Comparison of ENCODE assay signal across 37 cellular contexts in the genomic region with DNA sequence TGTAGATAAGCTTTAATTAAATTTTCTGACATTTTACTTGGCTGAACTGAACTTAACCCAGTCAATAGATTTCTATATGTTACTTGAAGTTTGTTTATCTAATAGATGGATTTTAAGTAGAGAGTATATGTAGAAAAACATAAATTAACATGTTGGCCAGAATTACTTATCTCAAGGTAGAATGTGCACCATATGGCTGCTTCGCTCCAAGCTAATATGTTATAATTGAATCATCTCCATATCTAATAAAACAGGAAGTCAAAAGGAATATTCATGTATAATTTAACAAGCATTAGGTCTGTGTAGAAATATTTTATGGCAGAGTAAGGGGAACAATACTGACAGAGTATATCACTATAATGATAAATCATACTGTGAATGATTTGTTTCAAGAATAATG.
"Had no signal": no experiment of that assay in that cellular context is flagged by ENCODE, and none has a peak within 500 bp of the region (broad histone marks: within the 10 kb centered on the region; RNA-seq: fewer than 3 reads in every experiment).

No MANE protein-coding gene starts in this region.

- H3K27me3 Mint-ChIP-seq: activated B cell treated with CpG ODN at 0.5 μM for 24 hours; activated CD4-positive, alpha-beta memory T cell treated with anti-CD3 and anti-CD28 coated beads for 36 hours; activated CD4-positive, alpha-beta T cell treated with anti-CD3 and anti-CD28 coated beads, Interleukin-2, amount 10 ng/mL, durations not matched to agents 24 days and 14 days; activated CD8-positive, alpha-beta T cell treated with anti-CD3 and anti-CD28 coated beads for 36 hours; activated naive CD4-positive, alpha-beta T cell treated with anti-CD3 and anti-CD28 coated beads, Interleukin-2, amount 10 ng/mL, durations not matched to agents 7 days and 5 days; activated naive CD4-positive, alpha-beta T cell treated with anti-CD3 and anti-CD28 coated beads, Interleukin-2, amount 50 U/mL, for 24 hours; activated naive CD8-positive, alpha-beta T cell; activated naive CD8-positive, alpha-beta T cell treated with anti-CD3 and anti-CD28 coated beads, Interleukin-2, amount 10 ng/mL, durations not matched to agents 7 days and 5 days; activated naive CD8-positive, alpha-beta T cell treated with anti-CD3 and anti-CD28 coated beads, Interleukin-2, amount 50 U/mL, for 24 hours; brain; central memory CD8-positive, alpha-beta T cell had no signal

- ATAC-seq: activated CD8-positive, alpha-beta T cell treated with anti-CD3 and anti-CD28 coated beads for 36 hours; activated naive CD8-positive, alpha-beta T cell treated with anti-CD3 and anti-CD28 coated beads, Interleukin-2, amount 50 U/mL, for 24 hours; activated T-cell treated with anti-CD3 and anti-CD28 coated beads, Interleukin-2, amount 50 U/mL, for 4 hours; activated T-cell treated with anti-CD3 and anti-CD28 coated beads, Interleukin-2, amount 50 U/mL, for 72 hours; activated T-helper 17 cell treated with anti-CD3 and anti-CD28 coated beads, Interleukin-2, amount 50 U/mL, for 72 hours had no signal

- H3K27me3 ChIP-seq: ascending aorta, cardiac muscle cell had no signal

- H3K36me3 Mint-ChIP-seq: activated CD4-positive, alpha-beta memory T cell treated with anti-CD3 and anti-CD28 coated beads for 36 hours; activated naive CD4-positive, alpha-beta T cell treated with anti-CD3 and anti-CD28 coated beads, Interleukin-2, amount 10 ng/mL, durations not matched to agents 7 days and 5 days; activated naive CD4-positive, alpha-beta T cell treated with anti-CD3 and anti-CD28 coated beads, Interleukin-2, amount 50 U/mL, for 24 hours; activated naive CD8-positive, alpha-beta T cell; activated naive CD8-positive, alpha-beta T cell treated with anti-CD3 and anti-CD28 coated beads, Interleukin-2, amount 10 ng/mL, durations not matched to agents 7 days and 5 days; brain had no signal

- H3K36me3 ChIP-seq: ascending aorta, cardiac muscle cell had no signal

- H3K27ac Mint-ChIP-seq: activated B cell treated with CpG ODN at 0.5 μM for 24 hours; activated CD4-positive, alpha-beta memory T cell treated with anti-CD3 and anti-CD28 coated beads for 36 hours; activated CD4-positive, alpha-beta T cell treated with anti-CD3 and anti-CD28 coated beads, Interleukin-2, amount 10 ng/mL, durations not matched to agents 24 days and 14 days; activated CD8-positive, alpha-beta T cell treated with anti-CD3 and anti-CD28 coated beads for 36 hours; activated naive CD4-positive, alpha-beta T cell treated with anti-CD3 and anti-CD28 coated beads, Interleukin-2, amount 10 ng/mL, durations not matched to agents 7 days and 5 days; activated naive CD4-positive, alpha-beta T cell treated with anti-CD3 and anti-CD28 coated beads, Interleukin-2, amount 50 U/mL, for 24 hours; activated naive CD8-positive, alpha-beta T cell; activated naive CD8-positive, alpha-beta T cell treated with anti-CD3 and anti-CD28 coated beads, Interleukin-2, amount 10 ng/mL, durations not matched to agents 7 days and 5 days; activated naive CD8-positive, alpha-beta T cell treated with anti-CD3 and anti-CD28 coated beads, Interleukin-2, amount 50 U/mL, for 24 hours; activated T-cell treated with anti-CD3 and anti-CD28 coated beads, Interleukin-2, amount 50 U/mL, for 72 hours; activated T-helper 1 cell treated with anti-CD3 and anti-CD28 coated beads, Interleukin-12 subunit alpha, Interleukin-12 subunit beta, Interleukin-2, Interleukin-4 antibody, amounts not matched to agents 30 ng/mL and 10 ng/mL and 1 ng/mL, durations not matched to agents 14 hours and 24 hours and 36 hours; activated T-helper 17 cell treated with anti-CD3 and anti-CD28 coated beads, Interleukin-2, amount 50 U/mL, for 72 hours; brain; T-helper 1 cell treated with Interleukin-12 subunit alpha and Interleukin-12 subunit beta and Interleukin-4 antibody, amounts not matched to agents 30 μg/mL and 1 μg/mL, for 36 hours; T-helper 2 cell treated with Interferon-gamma antibody and Interleukin-4, amounts not matched to agents 5 μg/mL and 100 μg/mL, for 36 hours had no signal

- H3K4me3 ChIP-seq: ascending aorta, cardiac muscle cell had no signal

- H3K9me3 Mint-ChIP-seq: activated B cell treated with CpG ODN at 0.5 μM for 24 hours; activated CD4-positive, alpha-beta memory T cell treated with anti-CD3 and anti-CD28 coated beads for 36 hours; activated CD4-positive, alpha-beta T cell treated with anti-CD3 and anti-CD28 coated beads, Interleukin-2, amount 10 ng/mL, durations not matched to agents 24 days and 14 days; activated CD8-positive, alpha-beta T cell treated with anti-CD3 and anti-CD28 coated beads for 36 hours; activated naive CD4-positive, alpha-beta T cell treated with anti-CD3 and anti-CD28 coated beads, Interleukin-2, amount 10 ng/mL, durations not matched to agents 7 days and 5 days; activated naive CD4-positive, alpha-beta T cell treated with anti-CD3 and anti-CD28 coated beads, Interleukin-2, amount 50 U/mL, for 24 hours; activated naive CD8-positive, alpha-beta T cell treated with anti-CD3 and anti-CD28 coated beads, Interleukin-2, amount 10 ng/mL, durations not matched to agents 7 days and 5 days; activated naive CD8-positive, alpha-beta T cell treated with anti-CD3 and anti-CD28 coated beads, Interleukin-2, amount 50 U/mL, for 24 hours; activated T-cell treated with anti-CD3 and anti-CD28 coated beads, Interleukin-2, amount 50 U/mL, for 4 hours; activated T-helper 1 cell treated with anti-CD3 and anti-CD28 coated beads, Interleukin-12 subunit alpha, Interleukin-12 subunit beta, Interleukin-2, Interleukin-4 antibody, amounts not matched to agents 30 ng/mL and 10 ng/mL and 1 ng/mL, durations not matched to agents 14 hours and 24 hours and 36 hours; activated T-helper 17 cell treated with anti-CD3 and anti-CD28 coated beads, Interleukin-2, amount 50 U/mL, for 72 hours; brain; central memory CD8-positive, alpha-beta T cell; T-helper 1 cell treated with Interleukin-12 subunit alpha and Interleukin-12 subunit beta and Interleukin-4 antibody, amounts not matched to agents 30 μg/mL and 1 μg/mL, for 36 hours; T-helper 2 cell treated with Interferon-gamma antibody and Interleukin-4, amounts not matched to agents 5 μg/mL and 100 μg/mL, for 36 hours had no signal

- H3K9me3 ChIP-seq: ascending aorta had no signal

- H3K27ac ChIP-seq: ascending aorta, cardiac muscle cell, VCaP had no signal

- H3K4me3 Mint-ChIP-seq: activated B cell treated with CpG ODN at 0.5 μM for 24 hours; activated CD4-positive, alpha-beta memory T cell treated with anti-CD3 and anti-CD28 coated beads for 36 hours; activated CD4-positive, alpha-beta T cell treated with anti-CD3 and anti-CD28 coated beads, Interleukin-2, amount 10 ng/mL, durations not matched to agents 24 days and 14 days; activated CD8-positive, alpha-beta T cell treated with anti-CD3 and anti-CD28 coated beads for 36 hours; activated naive CD4-positive, alpha-beta T cell treated with anti-CD3 and anti-CD28 coated beads, Interleukin-2, amount 10 ng/mL, durations not matched to agents 7 days and 5 days; activated naive CD4-positive, alpha-beta T cell treated with anti-CD3 and anti-CD28 coated beads, Interleukin-2, amount 50 U/mL, for 24 hours; activated naive CD8-positive, alpha-beta T cell; activated naive CD8-positive, alpha-beta T cell treated with anti-CD3 and anti-CD28 coated beads, Interleukin-2, amount 10 ng/mL, durations not matched to agents 7 days and 5 days; activated naive CD8-positive, alpha-beta T cell treated with anti-CD3 and anti-CD28 coated beads, Interleukin-2, amount 50 U/mL, for 24 hours; activated T-cell treated with anti-CD3 and anti-CD28 coated beads, Interleukin-2, amount 50 U/mL, for 4 hours; activated T-cell treated with anti-CD3 and anti-CD28 coated beads, Interleukin-2, amount 50 U/mL, for 72 hours; activated T-helper 1 cell treated with anti-CD3 and anti-CD28 coated beads, Interleukin-12 subunit alpha, Interleukin-12 subunit beta, Interleukin-2, Interleukin-4 antibody, amounts not matched to agents 30 ng/mL and 10 ng/mL and 1 ng/mL, durations not matched to agents 14 hours and 24 hours and 36 hours; activated T-helper 17 cell treated with anti-CD3 and anti-CD28 coated beads, Interleukin-2, amount 50 U/mL, for 72 hours; brain; central memory CD8-positive, alpha-beta T cell; T-helper 1 cell treated with Interleukin-12 subunit alpha and Interleukin-12 subunit beta and Interleukin-4 antibody, amounts not matched to agents 30 μg/mL and 1 μg/mL, for 36 hours; T-helper 2 cell treated with Interferon-gamma antibody and Interleukin-4, amounts not matched to agents 5 μg/mL and 100 μg/mL, for 36 hours had no signal

- H3K4me1 Mint-ChIP-seq: activated CD4-positive, alpha-beta T cell treated with anti-CD3 and anti-CD28 coated beads, Interleukin-2, amount 10 ng/mL, durations not matched to agents 24 days and 14 days; activated naive CD4-positive, alpha-beta T cell treated with anti-CD3 and anti-CD28 coated beads, Interleukin-2, amount 10 ng/mL, durations not matched to agents 7 days and 5 days; activated naive CD4-positive, alpha-beta T cell treated with anti-CD3 and anti-CD28 coated beads, Interleukin-2, amount 50 U/mL, for 24 hours; activated naive CD8-positive, alpha-beta T cell treated with anti-CD3 and anti-CD28 coated beads, Interleukin-2, amount 10 ng/mL, durations not matched to agents 7 days and 5 days; activated naive CD8-positive, alpha-beta T cell treated with anti-CD3 and anti-CD28 coated beads, Interleukin-2, amount 50 U/mL, for 24 hours; activated T-helper 17 cell treated with anti-CD3 and anti-CD28 coated beads, Interleukin-2, amount 50 U/mL, for 72 hours; central memory CD8-positive, alpha-beta T cell had no signal

- DNase-seq: activated B cell treated with CpG ODN at 0.5 μM for 24 hours; activated CD4-positive, alpha-beta memory T cell treated with anti-CD3 and anti-CD28 coated beads for 36 hours; activated CD4-positive, alpha-beta T cell treated with anti-CD3 and anti-CD28 coated beads for 4 hours; activated CD4-positive, alpha-beta T cell treated with anti-CD3 and anti-CD28 coated beads, Interleukin-2, amount 10 ng/mL, durations not matched to agents 24 days and 14 days; activated CD4-positive, alpha-beta T cell treated with anti-CD3 and anti-CD28 coated beads, Interleukin-2, amount 50 U/mL, for 1 hour; activated CD4-positive, alpha-beta T cell treated with anti-CD3 and anti-CD28 coated beads, Interleukin-2, amount 50 U/mL, for 4 hours; activated CD4-positive, CD25-positive, alpha-beta regulatory T cell treated with anti-CD3 and anti-CD28 coated beads, Interleukin-2, amount 50 U/mL, for 72 hours; activated CD8-positive, alpha-beta memory T cell treated with anti-CD3 and anti-CD28 coated beads, Interleukin-2, amount 50 U/mL, for 4 hours; activated CD8-positive, alpha-beta T cell treated with anti-CD3 and anti-CD28 coated beads for 36 hours; activated effector memory CD4-positive, alpha-beta T cell treated with anti-CD3 and anti-CD28 coated beads, Interleukin-2, amount 50 U/mL, for 16 hours; activated gamma-delta T cell treated with Interleukin-2 at 50 U/mL for 16 hours; activated naive CD4-positive, alpha-beta T cell; activated naive CD4-positive, alpha-beta T cell treated with anti-CD3 and anti-CD28 coated beads, Interleukin-2, amount 10 ng/mL, durations not matched to agents 7 days and 5 days; activated naive CD8-positive, alpha-beta T cell treated with anti-CD3 and anti-CD28 coated beads, Interleukin-2, amount 10 ng/mL, durations not matched to agents 7 days and 5 days; activated naive CD8-positive, alpha-beta T cell treated with anti-CD3 and anti-CD28 coated beads, Interleukin-2, amount 50 U/mL, for 24 hours; activated T-cell treated with anti-CD3 and anti-CD28 coated beads for 4 hours; activated T-cell treated with anti-CD3 and anti-CD28 coated beads, Interleukin-2, amount 50 U/mL, for 1 hour; activated T-cell treated with anti-CD3 and anti-CD28 coated beads, Interleukin-2, amount 50 U/mL, for 4 hours; activated T-cell treated with anti-CD3 and anti-CD28 coated beads, Interleukin-2, amount 50 U/mL, for 72 hours; amygdala; anterior cingulate cortex; caudate nucleus; cerebellar nuclear complex; T-helper 1 cell; T-helper 2 cell; T-helper 9 cell had no signal

- H3K4me1 ChIP-seq: ascending aorta had no signal
